1 cellular context compared by ENCODE assay signal in genomic region chr5:72556351-72557146, GRCh38.
TF ChIP-seq lines count a peak whose summit lies in the region.

No MANE protein-coding gene starts in this region.

TF ChIP-seq in WTC11, 78 proteins besides CTCF, POLR2A, EP300 and RAD21 (continued from another document):
- TF ChIP-seq MLX (CRISPR knock-in tag; IDR thresholded peaks at IDR 0.05) (no peak), ZNF232 (CRISPR knock-in tag; IDR thresholded peaks at IDR 0.05) (no peak), ATF6 (CRISPR knock-in tag; IDR thresholded peaks at IDR 0.05) (no peak)
